Comparison of ENCODE assay signal across 7 cellular contexts in genomic region chr2:14633031-14633430, GRCh38. TPM values are rescaled to one million over a fixed set of nuclear protein-coding genes. Genes with fewer than 3 reads are reported as not detected.
A peak's percentile ranks its signal among the peaks of the same experiment; 100 is the strongest.
DNase-seq lines count a peak whose midpoint lies in the region; ATAC-seq, FAIRE-seq and TF ChIP-seq lines count a peak whose summit lies in the region.

No MANE protein-coding gene starts in this region.

- WGBS in right cardiac atrium, result 6% methylated on average over 14 of the region's 14 CpGs

- ATAC-seq in right cardiac atrium, result peak in 1 of 2 donors; percentile 10
- no peak for ATAC-seq in stimulated activated naive CD8-positive, alpha-beta T cell treated with anti-CD3 and anti-CD28 coated beads, Interleukin-15, amount 100 ng/mL, for 72 hours
- no peak for ATAC-seq in HG03108 (IDR thresholded peaks at IDR 0.05; ENCODE audit: unreplicated experiment)

- FAIRE-seq in D721Med (lab: Jason Lieb, UNC), result no peak

- H3K27me3 ChIP-seq in right cardiac atrium (ENCODE audit: control insufficient read depth, insufficient read depth), result peaks cover 3% of the 10 kb centered on the region

- intact Hi-C loops in right cardiac atrium (cut with DNase I), result no loop called here

- no peak overlapping the region for H3K4me3 Mint-ChIP-seq in stimulated activated naive CD8-positive, alpha-beta T cell treated with anti-CD3 and anti-CD28 coated beads, Interleukin-15, amount 100 ng/mL, for 72 hours

- H3K27me3 Mint-ChIP-seq in stimulated activated naive CD8-positive, alpha-beta T cell treated with anti-CD3 and anti-CD28 coated beads, Interleukin-15, amount 100 ng/mL, for 72 hours, result peaks cover 78% of the 10 kb centered on the region

- peak overlapping the region; percentile 57 for H3K4me3 ChIP-seq in right cardiac atrium (ENCODE audit: low read length)
- H3K4me3 ChIP-seq in skeletal muscle cell (ENCODE audit: low read depth, low read length), result peak overlapping the region; percentile 64

- TF ChIP-seq CTCF in D721Med (IDR thresholded peaks at IDR 0.05; ENCODE audit: insufficient read depth, missing control alignments), result no peak

- H3K9me3 ChIP-seq in right cardiac atrium (ENCODE audit: control insufficient read depth, low read length), result no peaks in the 10 kb centered on the region

- peaks cover 2 to 4% of the 10 kb centered on the region in 2 donors for H3K9me3 Mint-ChIP-seq in stimulated activated naive CD8-positive, alpha-beta T cell treated with anti-CD3 and anti-CD28 coated beads, Interleukin-15, amount 100 ng/mL, for 72 hours

- DNase-seq in HCEC 1CT, result peak; percentile 5
- peak; percentile 23 for DNase-seq in SHP77 treated with DMSO at 0.1 percent for 48 hours (lab: John Stamatoyannopoulos, UW)
- peak in 2 of 3 donors; percentile 9 to 30 for DNase-seq in right cardiac atrium
- no peak for DNase-seq in skeletal muscle cell (ENCODE audit: low read depth)
- no peak for DNase-seq in stimulated activated naive CD8-positive, alpha-beta T cell treated with anti-CD3 and anti-CD28 coated beads, Interleukin-15, amount 100 ng/mL, for 72 hours
- no peak for DNase-seq in D721Med (ENCODE audit: insufficient read length, low spot score)

- H3K27ac Mint-ChIP-seq in stimulated activated naive CD8-positive, alpha-beta T cell treated with anti-CD3 and anti-CD28 coated beads, Interleukin-15, amount 100 ng/mL, for 72 hours, result no peak overlapping the region

- no peak overlapping the region for H3K27ac ChIP-seq in right cardiac atrium (ENCODE audit: low read length)

- H3K4me1 ChIP-seq in right cardiac atrium (ENCODE audit: control insufficient read depth, insufficient read depth, low read length), result peaks cover 3% of the 10 kb centered on the region

- no peaks in the 10 kb centered on the region for H3K4me1 Mint-ChIP-seq in stimulated activated naive CD8-positive, alpha-beta T cell treated with anti-CD3 and anti-CD28 coated beads, Interleukin-15, amount 100 ng/mL, for 72 hours

RNA-seq across cellular contexts. Expression of gene LRATD1, which starts 0.5 kb away (rescaled TPM):
- total RNA-seq in right cardiac atrium, result 10 to 100 TPM in 2 of 4 donors, 1 to 10 TPM in 2; 8.3 to 13.5 (median 10.2) TPM
- 1.9 TPM for polyA plus RNA-seq in right cardiac atrium

Comparison
In these comparisons a context has a peak if more than half of its experiments do, and no peak if none do; other contexts are left out.
1. DNase-seq: peak in HCEC 1CT (single experiment), SHP77 treated with DMSO at 0.1 percent for 48 hours (single experiment) and right cardiac atrium (2 of 3); none in skeletal muscle cell (single experiment), stimulated activated naive CD8-positive, alpha-beta T cell treated with anti-CD3 and anti-CD28 coated beads, Interleukin-15, amount 100 ng/mL, for 72 hours (0 of 2) and D721Med (single experiment).